8 cellular contexts compared by ENCODE assay signal in the genomic region with DNA sequence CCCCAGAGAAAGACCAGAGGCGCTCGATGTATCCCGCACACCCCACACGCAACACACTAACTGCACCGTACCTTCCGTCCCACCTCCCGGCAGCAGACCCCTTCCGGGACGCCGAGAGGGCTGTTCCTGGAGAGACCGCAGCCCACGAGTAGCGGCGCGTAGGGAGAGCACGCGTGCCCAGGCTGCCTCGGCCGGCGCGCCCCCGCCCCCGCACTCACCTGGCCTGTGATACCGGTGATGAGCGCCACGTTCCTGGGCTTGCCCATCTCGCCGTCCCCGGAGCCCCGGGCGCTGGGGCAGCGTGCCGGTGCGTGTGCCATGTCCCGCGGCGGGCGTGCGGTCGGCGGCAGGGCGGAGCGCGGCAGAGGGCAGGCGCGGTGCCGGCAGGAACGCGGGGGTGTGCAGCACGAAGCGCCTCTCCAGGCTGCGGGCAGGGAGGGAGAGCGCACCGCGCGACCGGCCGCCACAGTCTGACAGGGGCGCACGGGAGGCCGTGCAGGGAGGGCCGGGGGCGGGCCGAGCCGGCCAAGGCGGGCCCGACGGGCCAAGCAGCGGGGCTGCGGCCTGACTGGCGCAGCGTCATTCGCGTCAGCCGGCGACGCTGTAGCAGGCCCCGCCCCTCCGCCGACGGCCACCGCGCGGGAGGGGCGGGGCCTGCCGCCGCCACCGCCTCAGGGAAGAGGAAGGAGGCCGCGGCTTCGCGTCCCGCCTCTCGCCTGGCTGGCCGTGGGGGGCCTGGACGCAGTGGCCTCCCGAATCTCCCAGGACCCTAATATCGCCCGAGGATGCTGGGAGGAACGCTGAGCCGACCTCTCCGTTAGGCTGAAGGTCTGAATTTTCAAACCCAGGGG. TPM values are rescaled to one million over a fixed set of nuclear protein-coding genes. Genes with fewer than 3 reads are reported as not detected.
DNase-seq lines count a peak whose midpoint lies in the region; ATAC-seq and TF ChIP-seq lines count a peak whose summit lies in the region.

A gene (minus strand): TSS at position 503 of the 851 bp plus-strand sequence.

- peaks cover 1% of the 10 kb centered on the region for H3K36me3 Mint-ChIP-seq in progenitor cell of endocrine pancreas (ENCODE audit: insufficient read depth)

- TF ChIP-seq CTCF in GM12875 (IDR thresholded peaks at IDR 0.05; ENCODE audit: borderline replicate concordance, insufficient read depth, low read depth, low read length) (no peak), adrenal gland (IDR thresholded peaks at IDR 0.05) (peak in 1 of 6 experiments; percentile 18), heart right ventricle (IDR thresholded peaks at IDR 0.05) (peak in 1 of 9 donors; percentile 32), progenitor cell of endocrine pancreas (IDR thresholded peaks at IDR 0.05; ENCODE audit: unreplicated experiment) (no peak), upper lobe of left lung (IDR thresholded peaks at IDR 0.05) (peak in 3 of 6 experiments; percentile 23 to 40 (median 24))

- peak within 1 kb of the TSS; percentile 97 for H3K27ac Mint-ChIP-seq in progenitor cell of endocrine pancreas

- peak within 1 kb of the TSS; percentile 58 for H3K4me3 ChIP-seq in GM12875 (ENCODE audit: low read depth, low read length)
- H3K4me3 ChIP-seq in adrenal gland: peak within 1 kb of the TSS; percentile 49 to 86 (median 77)
- peak within 1 kb of the TSS; percentile 63 to 98 (median 92) for H3K4me3 ChIP-seq in heart right ventricle
- H3K4me3 ChIP-seq in upper lobe of left lung: peak within 1 kb of the TSS; percentile 84 to 99 (median 94)

- DNase-seq in NCI-H1105 (lab: John Stamatoyannopoulos, UW) (peak; percentile 79), adrenal gland (peak; percentile 78 to 89 (median 84)), heart right ventricle (peak; percentile 86 to 89), progenitor cell of endocrine pancreas (ENCODE audit: low spot score, unreplicated experiment) (peak; percentile 74), upper lobe of left lung (peak; percentile 91 to 97)

- intact Hi-C loops in T-helper 1 cell treated with Interleukin-12 subunit alpha and Interleukin-12 subunit beta and Interleukin-4 antibody, amounts not matched to agents 30 ng/mL and 1 ng/mL, for 36 hours (cut with micrococcal nuclease): loop anchor here (1.0 to 10.0 kb wide), 13 partner anchors 15 to 1951 kb away; a partner anchor contains a TSS
- intact Hi-C loops in adrenal gland (cut with DNase I): no loop called here
- intact Hi-C loops in heart right ventricle (cut with DNase I): loop anchor here in 3 of 10 donors (2.0 to 10.0 kb wide), 3 partner anchors 39 to 387 kb away; no protein-coding TSS in a partner anchor

- H3K9me3 Mint-ChIP-seq in progenitor cell of endocrine pancreas (ENCODE audit: low read depth): no peaks in the 10 kb centered on the region

- TF ChIP-seq EP300 in upper lobe of left lung (IDR thresholded peaks at IDR 0.05): peak in 1 of 4 donors; percentile 11

- H3K4me1 ChIP-seq in adrenal gland (replicated peaks in 1 of 2) (peaks cover 0 to 6% of the 10 kb centered on the region in 2 donors), heart right ventricle (peaks cover 2 to 39% (median 19%) of the 10 kb centered on the region in 9 donors), upper lobe of left lung (peaks cover 9 to 18% (median 13%) of the 10 kb centered on the region in 4 donors)

- H3K4me3 Mint-ChIP-seq in progenitor cell of endocrine pancreas (ENCODE audit: low read depth): peak within 1 kb of the TSS; percentile 95

- peaks cover 9% of the 10 kb centered on the region for H3K27me3 Mint-ChIP-seq in progenitor cell of endocrine pancreas

- peaks cover 14% of the 10 kb centered on the region for H3K4me1 Mint-ChIP-seq in progenitor cell of endocrine pancreas (ENCODE audit: low read depth)

- peaks cover 0 to 9% of the 10 kb centered on the region in 2 donors for H3K36me3 ChIP-seq in adrenal gland (replicated peaks in 1 of 2)
- H3K36me3 ChIP-seq in heart right ventricle: peaks cover 0 to 18% (median 7%) of the 10 kb centered on the region in 9 donors
- peaks cover 0 to 3% (median 0%) of the 10 kb centered on the region in 4 donors for H3K36me3 ChIP-seq in upper lobe of left lung

- H3K9me3 ChIP-seq in adrenal gland (replicated peaks in 1 of 3) (no peaks in the 10 kb centered on the region), heart right ventricle (no peaks in the 10 kb centered on the region), upper lobe of left lung (no peaks in the 10 kb centered on the region)

- H3K27ac ChIP-seq in adrenal gland: peak within 1 kb of the TSS in 4 of 5 donors; percentile 68 to 87 (median 80)
- peak within 1 kb of the TSS; percentile 9 to 98 (median 86) for H3K27ac ChIP-seq in heart right ventricle
- H3K27ac ChIP-seq in upper lobe of left lung: peak within 1 kb of the TSS; percentile 86 to 95 (median 94)

- TF ChIP-seq POLR2A in adrenal gland (IDR thresholded peaks at IDR 0.05) (peak; percentile 75 to 90), upper lobe of left lung (IDR thresholded peaks at IDR 0.05) (peak in 3 of 4 donors; percentile 76 to 96 (median 95))

- peak; percentile 90 for ATAC-seq in HG02623 (IDR thresholded peaks at IDR 0.05; ENCODE audit: unreplicated experiment)
- ATAC-seq in heart right ventricle: peak; percentile 99 to 100 (median 100)
- ATAC-seq in upper lobe of left lung (ENCODE audit: low FRiP score in 2 of 2): peak; percentile 98 to 100

- 0 to 1% (median 1%) methylated on average over 15 to 102 of the region's 102 CpGs for WGBS in adrenal gland, 4 donors
- 0 to 1% methylated on average over 82 to 102 of the region's 102 CpGs for WGBS in heart right ventricle, 2 donors
- WGBS in upper lobe of left lung, 2 donors: 1% methylated on average over 82 of the region's 102 CpGs; no CpG with 5 or more reads in 1 of the 2 donors

- H3K27me3 ChIP-seq in adrenal gland (no peaks in the 10 kb centered on the region), heart right ventricle (no peaks in the 10 kb centered on the region), upper lobe of left lung (no peaks in the 10 kb centered on the region)

RNA-seq across cellular contexts. Expression of the gene that starts here (rescaled TPM):
- 28.6 and 30.4 TPM in 2 replicates for total RNA-seq in T-helper 1 cell treated with Interleukin-12 subunit alpha and Interleukin-12 subunit beta and Interleukin-4 antibody, amounts not matched to agents 30 ng/mL and 1 ng/mL, for 36 hours
- total RNA-seq in adrenal gland (10 to 100 TPM in 6 of 8 donors, 1 to 10 TPM in 2; 8.5 to 21.8 (median 11.6) TPM), heart right ventricle (10 to 100 TPM in 1 of 10 donors, 1 to 10 TPM in 9; 5.0 to 10.6 (median 6.8) TPM), progenitor cell of endocrine pancreas (17.2 and 19.0 TPM in 2 replicates), upper lobe of left lung (10 to 100 TPM in 5 of 6 donors, 1 to 10 TPM in 1; 7.6 to 17.8 (median 14.1) TPM)
- polyA plus RNA-seq in adrenal gland (10 to 100 TPM; 18.3 to 39.2 (median 23.2) TPM), heart right ventricle (1 to 10 TPM; 6.6 to 8.1 TPM)

Comparison
In these comparisons a context has a peak if more than half of its experiments do, and no peak if none do; other contexts are left out.
1. Peak in every context shown above with its lines: DNase-seq, ATAC-seq, H3K4me3 ChIP-seq and H3K27ac ChIP-seq.